1 cellular context compared by ENCODE assay signal in genomic region chr22:42301072-42301741, GRCh38.
TF ChIP-seq lines count a peak whose summit lies in the region.

No MANE protein-coding gene starts in this region.

TF ChIP-seq in GM23338, 12 proteins besides CTCF, POLR2A, EP300 and RAD21:
- TF ChIP-seq ZNF462 (CRISPR knock-in tag; IDR thresholded peaks at IDR 0.05) (no peak), ZNF114 (CRISPR knock-in tag; IDR thresholded peaks at IDR 0.05) (no peak), EZH2phosphoT487 (IDR thresholded peaks at IDR 0.05; ENCODE audit: unreplicated experiment) (no peak), POLR2AphosphoS5 (IDR thresholded peaks at IDR 0.05; ENCODE audit: low read depth) (no peak), ZNF331 (CRISPR knock-in tag; IDR thresholded peaks at IDR 0.05; ENCODE audit: low read depth) (no peak), EZH2 (IDR thresholded peaks at IDR 0.05; ENCODE audit: low read depth, unreplicated experiment) (no peak)
TF ChIP-seq in GM23338: peak in this region for 0.
